ENCODE assay signal across 2 cellular contexts in the genomic region with DNA sequence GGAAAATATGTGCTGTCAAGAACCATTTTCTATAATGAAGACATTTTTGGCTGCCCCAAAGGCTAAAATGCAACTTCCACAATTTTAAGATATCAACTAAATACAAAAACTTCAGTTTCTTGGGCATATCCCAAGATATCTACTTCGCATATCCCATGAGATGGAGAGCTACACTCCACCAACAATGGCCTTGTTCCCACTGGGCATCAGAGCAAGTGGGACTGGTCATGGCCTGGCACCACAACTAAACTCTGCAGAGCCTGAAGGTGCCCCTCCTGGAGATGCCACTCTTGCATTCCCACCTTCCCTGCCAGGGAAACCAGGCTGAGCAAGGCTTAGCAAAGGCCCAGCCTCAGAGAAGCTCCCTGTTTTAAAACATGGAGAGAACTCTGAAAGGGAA.
TF ChIP-seq lines count a peak whose summit lies in the region.

No MANE protein-coding gene starts in this region.

TF ChIP-seq in IMR-90, 13 proteins besides CTCF, POLR2A, EP300 and RAD21 (continued from another document):
- TF ChIP-seq, protein P1, sequence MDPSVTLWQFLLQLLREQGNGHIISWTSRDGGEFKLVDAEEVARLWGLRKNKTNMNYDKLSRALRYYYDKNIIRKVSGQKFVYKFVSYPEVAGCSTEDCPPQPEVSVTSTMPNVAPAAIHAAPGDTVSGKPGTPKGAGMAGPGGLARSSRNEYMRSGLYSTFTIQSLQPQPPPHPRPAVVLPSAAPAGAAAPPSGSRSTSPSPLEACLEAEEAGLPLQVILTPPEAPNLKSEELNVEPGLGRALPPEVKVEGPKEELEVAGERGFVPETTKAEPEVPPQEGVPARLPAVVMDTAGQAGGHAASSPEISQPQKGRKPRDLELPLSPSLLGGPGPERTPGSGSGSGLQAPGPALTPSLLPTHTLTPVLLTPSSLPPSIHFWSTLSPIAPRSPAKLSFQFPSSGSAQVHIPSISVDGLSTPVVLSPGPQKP (IDR thresholded peaks at IDR 0.05; ENCODE audit: borderline replicate concordance, low read depth, low read length): no peak

TF ChIP-seq in SK-N-SH treated with all-trans-retinoic acid at 6 μM for 48 hours, 23 proteins besides CTCF, POLR2A, EP300 and RAD21 (continued from another document):
- TF ChIP-seq, protein P2, sequence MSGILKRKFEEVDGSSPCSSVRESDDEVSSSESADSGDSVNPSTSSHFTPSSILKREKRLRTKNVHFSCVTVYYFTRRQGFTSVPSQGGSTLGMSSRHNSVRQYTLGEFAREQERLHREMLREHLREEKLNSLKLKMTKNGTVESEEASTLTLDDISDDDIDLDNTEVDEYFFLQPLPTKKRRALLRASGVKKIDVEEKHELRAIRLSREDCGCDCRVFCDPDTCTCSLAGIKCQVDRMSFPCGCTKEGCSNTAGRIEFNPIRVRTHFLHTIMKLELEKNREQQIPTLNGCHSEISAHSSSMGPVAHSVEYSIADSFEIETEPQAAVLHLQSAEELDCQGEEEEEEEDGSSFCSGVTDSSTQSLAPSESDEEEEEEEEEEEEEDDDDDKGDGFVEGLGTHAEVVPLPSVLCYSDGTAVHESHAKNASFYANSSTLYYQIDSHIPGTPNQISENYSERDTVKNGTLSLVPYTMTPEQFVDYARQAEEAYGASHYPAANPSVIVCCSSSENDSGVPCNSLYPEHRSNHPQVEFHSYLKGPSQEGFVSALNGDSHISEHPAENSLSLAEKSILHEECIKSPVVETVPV (CRISPR knock-in tag; IDR thresholded peaks at IDR 0.05): 0 out of 2 replicates have a peak, but pooled peaks have one; percentile 3
- no peak for TF ChIP-seq ARNTL (CRISPR knock-in tag; IDR thresholded peaks at IDR 0.05; ENCODE audit: borderline replicate concordance, low read depth)
